In the genomic region with DNA sequence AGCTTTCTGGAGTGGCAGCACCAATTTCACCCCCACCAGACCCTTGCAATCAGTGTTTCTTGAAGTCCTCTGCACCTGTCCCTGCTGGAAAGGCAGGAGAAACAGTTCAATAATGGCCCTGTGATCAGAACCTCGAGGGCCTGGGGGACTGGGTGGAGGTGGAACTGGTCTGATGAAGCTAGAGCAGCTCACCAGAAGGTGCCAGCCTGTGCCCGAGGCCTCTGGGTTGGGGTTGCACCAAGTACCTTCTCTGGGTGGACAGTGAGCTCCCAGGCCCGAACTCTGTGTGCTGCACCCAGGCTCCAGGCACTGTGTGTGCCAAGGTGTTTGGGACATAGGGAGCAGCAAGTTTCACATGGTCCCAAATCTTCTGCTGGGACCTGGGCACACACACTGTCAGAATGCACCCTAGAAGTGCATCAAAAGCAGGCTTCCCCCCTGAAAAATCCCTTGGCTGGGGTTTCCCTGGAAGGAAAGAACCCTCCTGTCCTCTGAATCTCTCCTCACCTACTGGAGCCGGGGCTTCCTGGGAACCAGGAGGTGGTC, we compare ENCODE assay signal across 1 cellular context.
TF ChIP-seq lines count a peak whose summit lies in the region.

No MANE protein-coding gene starts in this region.

TF ChIP-seq in H1, 55 proteins besides CTCF, POLR2A, EP300 and RAD21:
- TF ChIP-seq BACH1 (IDR thresholded peaks at IDR 0.05; ENCODE audit: low read length): no peak
- no peak for TF ChIP-seq TBP (IDR thresholded peaks at IDR 0.05; ENCODE audit: low read depth, low read length)
- TF ChIP-seq JUND (IDR thresholded peaks at IDR 0.05; ENCODE audit: low read length): no peak
- TF ChIP-seq SIN3A (conservative IDR thresholded peaks at IDR 0.05 in 1 of 2, IDR thresholded peaks at IDR 0.05 in 1 of 2; ENCODE audit: low read depth in 1 of 2, low read length in 2 of 2): no peak
- no peak for TF ChIP-seq ZNF274 (IDR thresholded peaks at IDR 0.05; ENCODE audit: borderline replicate concordance, extremely low read depth, low read length)
- no peak for TF ChIP-seq RFX5 (IDR thresholded peaks at IDR 0.05; ENCODE audit: borderline replicate concordance, low read depth, low read length)
- TF ChIP-seq EZH2 (IDR thresholded peaks at IDR 0.05; ENCODE audit: low read depth, low read length, severe bottlenecking): no peak
- TF ChIP-seq GABPA (IDR thresholded peaks at IDR 0.05; ENCODE audit: borderline replicate concordance, insufficient read depth, low read length): no peak
TF ChIP-seq in H1: peak in this region for 0.
